ENCODE assay signal across 9 cellular contexts in the genomic region with DNA sequence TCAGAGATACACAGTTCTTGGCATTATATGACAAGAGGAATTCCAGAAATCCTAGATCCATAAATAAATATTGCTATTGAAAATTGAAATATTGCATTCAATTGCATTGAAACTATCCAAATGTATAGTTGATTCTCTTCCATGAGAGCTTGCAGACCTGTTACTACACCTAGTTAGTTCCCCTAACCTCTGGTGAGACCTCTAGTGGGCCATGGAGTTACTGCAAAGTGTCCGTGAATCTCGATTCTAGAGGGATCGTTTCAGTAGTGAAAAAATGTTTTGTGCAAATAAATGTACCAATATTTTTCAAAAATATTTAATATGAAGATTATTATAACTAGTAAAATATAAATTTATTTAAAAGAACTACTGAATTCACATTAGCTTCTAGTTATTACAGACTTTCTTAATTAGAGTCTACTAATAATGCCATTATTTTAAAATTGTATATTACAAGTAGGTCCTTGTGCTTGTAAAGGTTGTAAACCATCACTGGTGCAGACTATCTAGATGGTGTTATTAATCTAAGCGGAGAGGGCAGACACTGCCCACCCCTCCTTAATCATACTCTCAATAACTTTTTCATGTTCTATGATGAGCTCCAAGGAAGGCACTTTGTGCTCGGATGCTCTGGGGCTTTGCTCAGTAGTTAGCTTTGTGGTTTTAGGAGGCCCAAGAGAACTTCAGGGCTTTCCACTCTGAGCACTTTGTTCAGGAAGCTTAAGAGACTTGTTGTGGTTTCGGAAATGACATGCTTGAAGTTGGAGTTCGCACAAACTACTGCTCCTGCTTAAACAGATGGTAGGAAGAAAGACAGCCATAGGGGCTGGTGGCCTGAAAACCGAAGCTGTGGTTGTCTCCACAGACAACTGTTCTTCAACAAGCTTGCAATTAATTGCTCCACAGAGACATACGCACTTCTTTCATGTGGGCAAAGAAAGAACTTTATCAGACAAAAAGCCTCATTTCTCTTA. TPM values are rescaled to one million over a fixed set of nuclear protein-coding genes. Genes with fewer than 3 reads are reported as not detected.
A peak's percentile ranks its signal among the peaks of the same experiment; 100 is the strongest.
DNase-seq lines count a peak whose midpoint lies in the region; ATAC-seq and TF ChIP-seq lines count a peak whose summit lies in the region.
"Had no signal": no experiment of that assay in that cellular context is flagged by ENCODE, and none has a peak within 500 bp of the region (broad histone marks: within the 10 kb centered on the region; RNA-seq: fewer than 3 reads in every experiment).

No MANE protein-coding gene starts in this region.

- peak; percentile 83 for TF ChIP-seq CTCF in CD8-positive, alpha-beta T cell (IDR thresholded peaks at IDR 0.05)
- peak; percentile 84 for TF ChIP-seq CTCF in OCI-LY7 (conservative IDR thresholded peaks at IDR 0.05; ENCODE audit: low read length)
- TF ChIP-seq CTCF in fibroblast of mammary gland (conservative IDR thresholded peaks at IDR 0.05; ENCODE audit: control insufficient read depth, insufficient read depth, low read depth, low read length): peak; percentile 84

- peaks cover 12% of the 10 kb centered on the region for H3K4me1 ChIP-seq in CD8-positive, alpha-beta T cell (ENCODE audit: insufficient read depth, low read length)
- H3K4me1 ChIP-seq in OCI-LY7 (ENCODE audit: insufficient read depth, low read length, poor library complexity, severe bottlenecking): no peaks in the 10 kb centered on the region

- no peaks in the 10 kb centered on the region for H4K20me1 ChIP-seq in OCI-LY7 (ENCODE audit: insufficient read depth, low read length)

- CTCF ChIA-PET in CD8-positive, alpha-beta T cell (lab: Charles Lee): interaction anchor here (0.6 to 3.5 kb wide), 22 partner anchors 10 to 678 kb away, joined by 3 to 22 read pairs (median 4); a partner anchor contains a TSS
- CTCF ChIA-PET in OCI-LY7 (lab: Charles Lee; ENCODE audit: unreplicated experiment): interaction anchor here (0.5 to 1.7 kb wide), 4 partner anchors 10 to 678 kb away, joined by 3 to 6 read pairs (median 3); no protein-coding TSS in a partner anchor

- no peaks in the 10 kb centered on the region for H3K9me2 ChIP-seq in OCI-LY7 (ENCODE audit: insufficient read depth, low read length)

- H3K27me3 Mint-ChIP-seq in CD8-positive, alpha-beta T cell (ENCODE audit: low read depth): peaks cover 2% of the 10 kb centered on the region

- peak; percentile 32 to 84 (median 56) for DNase-seq in CD8-positive, alpha-beta T cell
- DNase-seq in OCI-LY7 (ENCODE audit: low spot score) (peak; percentile 48), activated T-cell treated with anti-CD3 and anti-CD28 coated beads for 48 hours (ENCODE audit: low read depth) (peak; percentile 54), fibroblast of mammary gland (ENCODE audit: low read depth) (peak; percentile 48), renal cortical epithelial cell (ENCODE audit: low read depth) (peak; percentile 41), posterior vena cava (ENCODE audit: low spot score) (no peak)

- no TSS peak for BruUV-seq in OCI-LY7 (replicated peaks; lab: Mats Ljungman, UMichigan)

- intact Hi-C loops in CD8-positive, alpha-beta T cell (cut with DNase I, micrococcal nuclease): loop anchor here (2.0 to 10.0 kb wide), 10 partner anchors 121 to 1206 kb away; a partner anchor contains a TSS
- intact Hi-C loops in OCI-LY7 (cut with micrococcal nuclease; ENCODE audit: unreplicated experiment) (loop anchor here (1.0 to 10.0 kb wide), 3 partner anchors 253 to 678 kb away; no protein-coding TSS in a partner anchor), posterior vena cava (cut with DNase I) (no loop called here)

- H3K79me2 ChIP-seq in OCI-LY7 (ENCODE audit: insufficient read depth, low read depth, low read length): no peaks in the 10 kb centered on the region

- no peak overlapping the region for H3K4me3 ChIP-seq in CD8-positive, alpha-beta T cell (ENCODE audit: low read depth, low read length)
- H3K4me3 ChIP-seq in OCI-LY7 (ENCODE audit: low read depth, low read length, poor library complexity, severe bottlenecking): no peak overlapping the region
- no peak overlapping the region for H3K4me3 ChIP-seq in fibroblast of mammary gland (ENCODE audit: control insufficient read depth, low read depth, low read length)

- no peaks in the 10 kb centered on the region for H3K9me3 Mint-ChIP-seq in CD8-positive, alpha-beta T cell
- H3K9me3 Mint-ChIP-seq: dendritic cell treated with granulocyte-macrophage colony-stimulating factor and Interleukin-4, amounts not matched to agents 40 ng/mL and 50 ng/mL, for 4 days had no signal

- peak overlapping the region; percentile 92 for H3K27ac Mint-ChIP-seq in CD8-positive, alpha-beta T cell
- H3K27ac Mint-ChIP-seq: dendritic cell treated with granulocyte-macrophage colony-stimulating factor and Interleukin-4, amounts not matched to agents 40 ng/mL and 50 ng/mL, for 4 days had no signal

- no peak overlapping the region for H3K4me2 ChIP-seq in OCI-LY7 (ENCODE audit: low read length)

- peaks cover 27% of the 10 kb centered on the region for H3K4me1 Mint-ChIP-seq in CD8-positive, alpha-beta T cell (ENCODE audit: low read depth)

- H3K4me3 Mint-ChIP-seq in CD8-positive, alpha-beta T cell: peak overlapping the region; percentile 69
- H3K4me3 Mint-ChIP-seq: dendritic cell treated with granulocyte-macrophage colony-stimulating factor and Interleukin-4, amounts not matched to agents 40 ng/mL and 50 ng/mL, for 4 days had no signal

- no peaks in the 10 kb centered on the region for H3K9me3 ChIP-seq in CD8-positive, alpha-beta T cell (ENCODE audit: low read length)
- no peaks in the 10 kb centered on the region for H3K9me3 ChIP-seq in OCI-LY7 (ENCODE audit: low read length)

- peak; percentile 83 for ATAC-seq in CD8-positive, alpha-beta T cell
- ATAC-seq in GM19025 (IDR thresholded peaks at IDR 0.05; ENCODE audit: low read depth, unreplicated experiment) (peak; percentile 60), HG03175 (IDR thresholded peaks at IDR 0.05; ENCODE audit: unreplicated experiment) (peak; percentile 84)

- H3K36me3 Mint-ChIP-seq in CD8-positive, alpha-beta T cell: no peaks in the 10 kb centered on the region

- H3K27ac ChIP-seq in CD8-positive, alpha-beta T cell (ENCODE audit: low read depth, low read length): peak overlapping the region; percentile 26
- H3K27ac ChIP-seq in OCI-LY7 (ENCODE audit: low read depth, low read length, poor library complexity, severe bottlenecking): no peak overlapping the region

- POLR2A ChIA-PET in CD8-positive, alpha-beta T cell (lab: Charles Lee): interaction anchor here (1.1 kb wide), 2 partner anchors 10 to 16 kb away, joined by 3 read pairs; no protein-coding TSS in a partner anchor
- POLR2A ChIA-PET in OCI-LY7 (lab: Charles Lee): interaction anchor here (0.7 to 0.9 kb wide), 2 partner anchors 74 to 160 kb away, joined by 3 read pairs; no protein-coding TSS in a partner anchor

- no peaks in the 10 kb centered on the region for H3K36me3 ChIP-seq in CD8-positive, alpha-beta T cell (ENCODE audit: insufficient read depth, low read length)
- H3K36me3 ChIP-seq in OCI-LY7 (ENCODE audit: insufficient read depth, low read length): no peaks in the 10 kb centered on the region

- H2AFZ ChIP-seq in OCI-LY7 (ENCODE audit: low read length): no peak overlapping the region; the same call in 1 of the 2 replicates

- no peaks in the 10 kb centered on the region for H3K27me3 ChIP-seq in CD8-positive, alpha-beta T cell (ENCODE audit: insufficient read depth, low read length)

RNA-seq across cellular contexts. Expression of a gene that starts 42.8 kb away (rescaled TPM):
- total RNA-seq in CD8-positive, alpha-beta T cell: not detected
- total RNA-seq in OCI-LY7 (2014; rRNA removed; shearing (Covaris generic)): not detected in 2 replicates
- not detected in 2 replicates for total RNA-seq in OCI-LY7 (2022)
- not detected in 2 replicates for total RNA-seq in renal cortical epithelial cell
- not detected for total RNA-seq in posterior vena cava

Comparison
In these comparisons a context has a peak if more than half of its experiments do, and no peak if none do; other contexts are left out.
1. intact Hi-C loops: an anchor here in CD8-positive, alpha-beta T cell (2.0 to 10.0 kb wide) and OCI-LY7 (1.0 to 10.0 kb wide); none called in posterior vena cava.